Comparison of ENCODE assay signal across 1 cellular context in the genomic region with DNA sequence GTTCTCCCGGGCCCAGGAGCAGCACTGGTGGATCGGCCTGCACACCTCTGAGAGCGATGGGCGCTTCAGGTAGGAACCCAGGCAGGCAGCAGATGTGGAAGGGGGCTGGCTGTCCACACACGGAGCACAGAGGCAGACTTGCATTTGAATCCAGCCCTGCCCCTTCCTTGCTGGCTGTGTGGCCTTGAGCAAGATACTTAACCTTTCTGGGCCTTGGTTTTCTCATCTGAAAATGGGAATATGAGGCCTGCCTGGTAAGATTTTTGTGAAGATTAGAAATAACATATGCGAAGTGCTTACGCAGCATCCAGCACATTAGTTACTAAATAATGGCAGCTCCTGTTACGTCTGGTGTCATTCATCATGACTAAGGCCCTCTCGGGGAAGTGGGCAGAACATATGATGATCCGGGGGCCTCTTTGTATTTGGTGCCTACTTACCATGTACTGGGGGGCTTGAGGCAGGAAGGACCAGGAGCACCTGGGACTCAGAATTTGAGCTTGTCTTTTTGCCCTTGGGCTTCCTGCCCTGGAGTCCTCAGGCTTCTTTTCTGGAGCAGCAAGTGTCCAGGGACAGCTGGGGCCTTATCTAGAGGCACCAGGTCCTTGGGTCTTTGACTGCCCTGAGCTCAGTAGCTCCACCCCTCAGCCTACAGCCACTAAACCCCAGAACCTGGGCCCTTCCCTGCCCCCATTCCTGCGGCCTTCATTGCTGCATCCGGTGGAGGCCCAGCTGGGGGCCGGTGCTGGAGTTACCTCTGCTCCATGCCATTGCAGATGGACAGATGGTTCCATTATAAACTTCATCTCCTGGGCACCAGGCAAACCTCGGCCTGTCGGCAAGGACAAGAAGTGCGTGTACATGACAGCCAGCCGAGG.
TF ChIP-seq lines count a peak whose summit lies in the region.

No MANE protein-coding gene starts in this region.

TF ChIP-seq in K562, 482 proteins besides CTCF, POLR2A, EP300 and RAD21 (continued from another document and continues in another):
- TF ChIP-seq CHAMP1 (IDR thresholded peaks at IDR 0.05) (0 out of 2 replicates have a peak, but pooled peaks have one; percentile 38), CBFA2T2 (conservative IDR thresholded peaks at IDR 0.05) (peak; percentile 91), POLR2AphosphoS2 (IDR thresholded peaks at IDR 0.05; ENCODE audit: low read length) (no peak), ZNF134 (CRISPR knock-in tag; conservative IDR thresholded peaks at IDR 0.05) (0 out of 2 replicates have a peak, but pooled peaks have one; percentile 43), MNT (conservative IDR thresholded peaks at IDR 0.05) (peak in 1 of 2 experiments; percentile 59; a peak in 2 of 4 replicates), CEBPB (tag; IDR thresholded peaks at IDR 0.05) (no peak), SPI1 (IDR thresholded peaks at IDR 0.05; ENCODE audit: borderline replicate concordance, low read depth, low read length) (0 out of 2 replicates have a peak, but pooled peaks have one; percentile 7), ZBTB33 (CRISPR knock-in tag; IDR thresholded peaks at IDR 0.05) (peak; percentile 47; the same call in 1 of the 2 replicates), ZNF766 (CRISPR knock-in tag; conservative IDR thresholded peaks at IDR 0.05) (peak; percentile 69; the same call in 1 of the 2 replicates), HDGF (IDR thresholded peaks at IDR 0.05) (0 out of 2 replicates have a peak, but pooled peaks have one; percentile 24), ZNF639 (CRISPR knock-in tag; conservative IDR thresholded peaks at IDR 0.05 in 1 of 2, IDR thresholded peaks at IDR 0.05 in 1 of 2) (0 out of 4 replicates have a peak, but pooled peaks of 1 of the 2 experiments have one; percentile 31), ZNF384 (IDR thresholded peaks at IDR 0.05; ENCODE audit: low read depth, low read length) (no peak), POLR2B (IDR thresholded peaks at IDR 0.05; ENCODE audit: low read depth, partially characterized antibody) (no peak), SMARCB1 (IDR thresholded peaks at IDR 0.05; ENCODE audit: insufficient read length, low read depth) (peak; percentile 68), NEUROD1 (IDR thresholded peaks at IDR 0.05; ENCODE audit: borderline replicate concordance, low read depth, low read length, partially characterized antibody) (peak; percentile 44), MTA1 (IDR thresholded peaks at IDR 0.05; ENCODE audit: borderline replicate concordance) (peak; percentile 50; the same call in 1 of the 2 replicates), ZNF445 (CRISPR knock-in tag; IDR thresholded peaks at IDR 0.05; ENCODE audit: low read depth) (no peak), ATF1 (CRISPR knock-in tag; IDR thresholded peaks at IDR 0.05) (no peak), ATF1 (tag; IDR thresholded peaks at IDR 0.05) (peak; percentile 58), GABPB2 (CRISPR knock-in tag; conservative IDR thresholded peaks at IDR 0.05) (no peak), SETDB1 (IDR thresholded peaks at IDR 0.05; ENCODE audit: low read length) (no peak)
- TF ChIP-seq, protein P1, sequence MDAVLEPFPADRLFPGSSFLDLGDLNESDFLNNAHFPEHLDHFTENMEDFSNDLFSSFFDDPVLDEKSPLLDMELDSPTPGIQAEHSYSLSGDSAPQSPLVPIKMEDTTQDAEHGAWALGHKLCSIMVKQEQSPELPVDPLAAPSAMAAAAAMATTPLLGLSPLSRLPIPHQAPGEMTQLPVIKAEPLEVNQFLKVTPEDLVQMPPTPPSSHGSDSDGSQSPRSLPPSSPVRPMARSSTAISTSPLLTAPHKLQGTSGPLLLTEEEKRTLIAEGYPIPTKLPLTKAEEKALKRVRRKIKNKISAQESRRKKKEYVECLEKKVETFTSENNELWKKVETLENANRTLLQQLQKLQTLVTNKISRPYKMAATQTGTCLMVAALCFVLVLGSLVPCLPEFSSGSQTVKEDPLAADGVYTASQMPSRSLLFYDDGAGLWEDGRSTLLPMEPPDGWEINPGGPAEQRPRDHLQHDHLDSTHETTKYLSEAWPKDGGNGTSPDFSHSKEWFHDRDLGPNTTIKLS (IDR thresholded peaks at IDR 0.05; ENCODE audit: borderline replicate concordance, low read depth): peak; percentile 49; the same call in 1 of the 2 replicates
- TF ChIP-seq, protein P2, sequence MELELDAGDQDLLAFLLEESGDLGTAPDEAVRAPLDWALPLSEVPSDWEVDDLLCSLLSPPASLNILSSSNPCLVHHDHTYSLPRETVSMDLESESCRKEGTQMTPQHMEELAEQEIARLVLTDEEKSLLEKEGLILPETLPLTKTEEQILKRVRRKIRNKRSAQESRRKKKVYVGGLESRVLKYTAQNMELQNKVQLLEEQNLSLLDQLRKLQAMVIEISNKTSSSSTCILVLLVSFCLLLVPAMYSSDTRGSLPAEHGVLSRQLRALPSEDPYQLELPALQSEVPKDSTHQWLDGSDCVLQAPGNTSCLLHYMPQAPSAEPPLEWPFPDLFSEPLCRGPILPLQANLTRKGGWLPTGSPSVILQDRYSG (tag; conservative IDR thresholded peaks at IDR 0.05; ENCODE audit: low read depth): peak; percentile 15; the same call in 1 of the 2 replicates
- TF ChIP-seq, protein P3, sequence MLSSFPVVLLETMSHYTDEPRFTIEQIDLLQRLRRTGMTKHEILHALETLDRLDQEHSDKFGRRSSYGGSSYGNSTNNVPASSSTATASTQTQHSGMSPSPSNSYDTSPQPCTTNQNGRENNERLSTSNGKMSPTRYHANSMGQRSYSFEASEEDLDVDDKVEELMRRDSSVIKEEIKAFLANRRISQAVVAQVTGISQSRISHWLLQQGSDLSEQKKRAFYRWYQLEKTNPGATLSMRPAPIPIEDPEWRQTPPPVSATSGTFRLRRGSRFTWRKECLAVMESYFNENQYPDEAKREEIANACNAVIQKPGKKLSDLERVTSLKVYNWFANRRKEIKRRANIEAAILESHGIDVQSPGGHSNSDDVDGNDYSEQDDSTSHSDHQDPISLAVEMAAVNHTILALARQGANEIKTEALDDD (IDR thresholded peaks at IDR 0.05): no peak
- TF ChIP-seq, protein P4, sequence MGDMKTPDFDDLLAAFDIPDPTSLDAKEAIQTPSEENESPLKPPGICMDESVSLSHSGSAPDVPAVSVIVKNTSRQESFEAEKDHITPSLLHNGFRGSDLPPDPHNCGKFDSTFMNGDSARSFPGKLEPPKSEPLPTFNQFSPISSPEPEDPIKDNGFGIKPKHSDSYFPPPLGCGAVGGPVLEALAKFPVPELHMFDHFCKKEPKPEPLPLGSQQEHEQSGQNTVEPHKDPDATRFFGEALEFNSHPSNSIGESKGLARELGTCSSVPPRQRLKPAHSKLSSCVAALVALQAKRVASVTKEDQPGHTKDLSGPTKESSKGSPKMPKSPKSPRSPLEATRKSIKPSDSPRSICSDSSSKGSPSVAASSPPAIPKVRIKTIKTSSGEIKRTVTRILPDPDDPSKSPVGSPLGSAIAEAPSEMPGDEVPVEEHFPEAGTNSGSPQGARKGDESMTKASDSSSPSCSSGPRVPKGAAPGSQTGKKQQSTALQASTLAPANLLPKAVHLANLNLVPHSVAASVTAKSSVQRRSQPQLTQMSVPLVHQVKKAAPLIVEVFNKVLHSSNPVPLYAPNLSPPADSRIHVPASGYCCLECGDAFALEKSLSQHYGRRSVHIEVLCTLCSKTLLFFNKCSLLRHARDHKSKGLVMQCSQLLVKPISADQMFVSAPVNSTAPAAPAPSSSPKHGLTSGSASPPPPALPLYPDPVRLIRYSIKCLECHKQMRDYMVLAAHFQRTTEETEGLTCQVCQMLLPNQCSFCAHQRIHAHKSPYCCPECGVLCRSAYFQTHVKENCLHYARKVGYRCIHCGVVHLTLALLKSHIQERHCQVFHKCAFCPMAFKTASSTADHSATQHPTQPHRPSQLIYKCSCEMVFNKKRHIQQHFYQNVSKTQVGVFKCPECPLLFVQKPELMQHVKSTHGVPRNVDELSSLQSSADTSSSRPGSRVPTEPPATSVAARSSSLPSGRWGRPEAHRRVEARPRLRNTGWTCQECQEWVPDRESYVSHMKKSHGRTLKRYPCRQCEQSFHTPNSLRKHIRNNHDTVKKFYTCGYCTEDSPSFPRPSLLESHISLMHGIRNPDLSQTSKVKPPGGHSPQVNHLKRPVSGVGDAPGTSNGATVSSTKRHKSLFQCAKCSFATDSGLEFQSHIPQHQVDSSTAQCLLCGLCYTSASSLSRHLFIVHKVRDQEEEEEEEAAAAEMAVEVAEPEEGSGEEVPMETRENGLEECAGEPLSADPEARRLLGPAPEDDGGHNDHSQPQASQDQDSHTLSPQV (IDR thresholded peaks at IDR 0.05): peak; percentile 77
- TF ChIP-seq, protein P5, sequence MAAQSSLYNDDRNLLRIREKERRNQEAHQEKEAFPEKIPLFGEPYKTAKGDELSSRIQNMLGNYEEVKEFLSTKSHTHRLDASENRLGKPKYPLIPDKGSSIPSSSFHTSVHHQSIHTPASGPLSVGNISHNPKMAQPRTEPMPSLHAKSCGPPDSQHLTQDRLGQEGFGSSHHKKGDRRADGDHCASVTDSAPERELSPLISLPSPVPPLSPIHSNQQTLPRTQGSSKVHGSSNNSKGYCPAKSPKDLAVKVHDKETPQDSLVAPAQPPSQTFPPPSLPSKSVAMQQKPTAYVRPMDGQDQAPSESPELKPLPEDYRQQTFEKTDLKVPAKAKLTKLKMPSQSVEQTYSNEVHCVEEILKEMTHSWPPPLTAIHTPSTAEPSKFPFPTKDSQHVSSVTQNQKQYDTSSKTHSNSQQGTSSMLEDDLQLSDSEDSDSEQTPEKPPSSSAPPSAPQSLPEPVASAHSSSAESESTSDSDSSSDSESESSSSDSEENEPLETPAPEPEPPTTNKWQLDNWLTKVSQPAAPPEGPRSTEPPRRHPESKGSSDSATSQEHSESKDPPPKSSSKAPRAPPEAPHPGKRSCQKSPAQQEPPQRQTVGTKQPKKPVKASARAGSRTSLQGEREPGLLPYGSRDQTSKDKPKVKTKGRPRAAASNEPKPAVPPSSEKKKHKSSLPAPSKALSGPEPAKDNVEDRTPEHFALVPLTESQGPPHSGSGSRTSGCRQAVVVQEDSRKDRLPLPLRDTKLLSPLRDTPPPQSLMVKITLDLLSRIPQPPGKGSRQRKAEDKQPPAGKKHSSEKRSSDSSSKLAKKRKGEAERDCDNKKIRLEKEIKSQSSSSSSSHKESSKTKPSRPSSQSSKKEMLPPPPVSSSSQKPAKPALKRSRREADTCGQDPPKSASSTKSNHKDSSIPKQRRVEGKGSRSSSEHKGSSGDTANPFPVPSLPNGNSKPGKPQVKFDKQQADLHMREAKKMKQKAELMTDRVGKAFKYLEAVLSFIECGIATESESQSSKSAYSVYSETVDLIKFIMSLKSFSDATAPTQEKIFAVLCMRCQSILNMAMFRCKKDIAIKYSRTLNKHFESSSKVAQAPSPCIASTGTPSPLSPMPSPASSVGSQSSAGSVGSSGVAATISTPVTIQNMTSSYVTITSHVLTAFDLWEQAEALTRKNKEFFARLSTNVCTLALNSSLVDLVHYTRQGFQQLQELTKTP (IDR thresholded peaks at IDR 0.05; ENCODE audit: low read depth in 1 of 2, partially characterized antibody in 2 of 2): peak in 1 of 2 experiments; percentile 52
- TF ChIP-seq, protein P6, sequence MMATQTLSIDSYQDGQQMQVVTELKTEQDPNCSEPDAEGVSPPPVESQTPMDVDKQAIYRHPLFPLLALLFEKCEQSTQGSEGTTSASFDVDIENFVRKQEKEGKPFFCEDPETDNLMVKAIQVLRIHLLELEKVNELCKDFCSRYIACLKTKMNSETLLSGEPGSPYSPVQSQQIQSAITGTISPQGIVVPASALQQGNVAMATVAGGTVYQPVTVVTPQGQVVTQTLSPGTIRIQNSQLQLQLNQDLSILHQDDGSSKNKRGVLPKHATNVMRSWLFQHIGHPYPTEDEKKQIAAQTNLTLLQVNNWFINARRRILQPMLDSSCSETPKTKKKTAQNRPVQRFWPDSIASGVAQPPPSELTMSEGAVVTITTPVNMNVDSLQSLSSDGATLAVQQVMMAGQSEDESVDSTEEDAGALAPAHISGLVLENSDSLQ (IDR thresholded peaks at IDR 0.05): peak; percentile 65
